Comparison of ENCODE assay signal across 1 cellular context in the genomic region with DNA sequence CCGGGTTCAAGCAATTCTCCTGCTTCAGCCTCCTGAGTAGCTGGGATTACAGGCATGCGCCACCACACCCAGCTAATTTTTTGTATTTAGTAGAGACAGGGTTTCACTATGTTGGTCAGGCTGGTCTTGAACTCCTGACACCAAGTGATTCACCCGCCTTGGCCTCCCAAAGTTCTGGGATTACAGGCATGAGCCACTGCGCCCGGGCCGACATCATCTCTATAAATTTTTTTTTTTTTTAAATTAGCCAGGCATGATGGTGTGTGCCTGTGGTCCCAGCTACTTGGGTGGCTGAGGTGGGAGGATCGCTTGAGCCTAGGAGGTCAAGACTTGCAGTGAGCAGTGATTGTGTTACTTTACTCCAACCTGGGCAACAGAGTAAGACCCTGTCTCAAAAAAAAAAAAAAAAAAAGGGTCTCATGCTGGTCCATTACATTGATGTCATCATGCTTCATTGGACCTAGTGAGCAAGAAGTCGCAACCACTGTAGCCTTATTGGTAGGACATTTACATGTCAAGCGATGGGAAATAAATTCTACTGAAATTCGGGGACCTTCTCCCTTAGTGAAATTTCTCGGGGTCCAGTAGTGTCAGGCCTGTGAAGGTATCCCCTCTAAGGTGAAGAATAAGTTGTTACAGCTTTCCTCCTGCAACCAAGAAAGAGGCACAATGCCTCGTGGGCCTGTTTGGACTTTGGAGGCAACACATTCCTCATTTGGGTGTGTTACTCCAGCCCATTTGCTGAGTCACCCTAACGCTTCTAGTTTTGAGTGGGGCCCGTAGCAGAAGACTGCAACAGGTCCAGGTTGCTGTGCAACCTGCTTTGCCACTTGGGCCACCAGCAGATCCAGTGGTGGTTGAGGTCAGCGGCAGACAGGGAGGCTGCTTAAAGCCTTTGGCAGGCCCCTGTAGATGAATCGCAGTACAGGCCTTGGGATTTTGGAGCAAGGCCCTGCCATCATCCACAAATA.
TF ChIP-seq lines count a peak whose summit lies in the region.
"Not testable (repeated sequence)": the region's sequence is repeated elsewhere in the genome, so short reads cannot be mapped to it uniquely, and the experiment has no call there.

No MANE protein-coding gene starts in this region.

TF ChIP-seq in K562, 482 proteins besides CTCF, POLR2A, EP300 and RAD21 (continues in another document):
- TF ChIP-seq ZNF24 (IDR thresholded peaks at IDR 0.05): peak; percentile 35; the same call in 1 of the 2 replicates
- peak; percentile 72; the same call in 1 of the 2 replicates for TF ChIP-seq SMARCC2 (IDR thresholded peaks at IDR 0.05; ENCODE audit: low read depth)
- peak; percentile 58; the same call in 1 of the 2 replicates for TF ChIP-seq RNF2 (IDR thresholded peaks at IDR 0.05)
- TF ChIP-seq MAFF (IDR thresholded peaks at IDR 0.05; ENCODE audit: low read length): peak; percentile 94
- TF ChIP-seq ZFX (CRISPR knock-in tag; IDR thresholded peaks at IDR 0.05): peak; percentile 62
- TF ChIP-seq, protein P1, sequence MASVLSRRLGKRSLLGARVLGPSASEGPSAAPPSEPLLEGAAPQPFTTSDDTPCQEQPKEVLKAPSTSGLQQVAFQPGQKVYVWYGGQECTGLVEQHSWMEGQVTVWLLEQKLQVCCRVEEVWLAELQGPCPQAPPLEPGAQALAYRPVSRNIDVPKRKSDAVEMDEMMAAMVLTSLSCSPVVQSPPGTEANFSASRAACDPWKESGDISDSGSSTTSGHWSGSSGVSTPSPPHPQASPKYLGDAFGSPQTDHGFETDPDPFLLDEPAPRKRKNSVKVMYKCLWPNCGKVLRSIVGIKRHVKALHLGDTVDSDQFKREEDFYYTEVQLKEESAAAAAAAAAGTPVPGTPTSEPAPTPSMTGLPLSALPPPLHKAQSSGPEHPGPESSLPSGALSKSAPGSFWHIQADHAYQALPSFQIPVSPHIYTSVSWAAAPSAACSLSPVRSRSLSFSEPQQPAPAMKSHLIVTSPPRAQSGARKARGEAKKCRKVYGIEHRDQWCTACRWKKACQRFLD (CRISPR knock-in tag; IDR thresholded peaks at IDR 0.05): peak; percentile 67; the same call in 1 of the 2 replicates
- peak; percentile 87 for TF ChIP-seq DPF2 (IDR thresholded peaks at IDR 0.05)
- TF ChIP-seq, protein P2, sequence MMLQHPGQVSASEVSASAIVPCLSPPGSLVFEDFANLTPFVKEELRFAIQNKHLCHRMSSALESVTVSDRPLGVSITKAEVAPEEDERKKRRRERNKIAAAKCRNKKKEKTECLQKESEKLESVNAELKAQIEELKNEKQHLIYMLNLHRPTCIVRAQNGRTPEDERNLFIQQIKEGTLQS (IDR thresholded peaks at IDR 0.05): peak; percentile 71; the same call in 1 of the 2 replicates
- TF ChIP-seq, protein P2 (CRISPR knock-in tag; conservative IDR thresholded peaks at IDR 0.05): peak; percentile 57; the same call in 1 of the 2 replicates
- TF ChIP-seq, protein P3, sequence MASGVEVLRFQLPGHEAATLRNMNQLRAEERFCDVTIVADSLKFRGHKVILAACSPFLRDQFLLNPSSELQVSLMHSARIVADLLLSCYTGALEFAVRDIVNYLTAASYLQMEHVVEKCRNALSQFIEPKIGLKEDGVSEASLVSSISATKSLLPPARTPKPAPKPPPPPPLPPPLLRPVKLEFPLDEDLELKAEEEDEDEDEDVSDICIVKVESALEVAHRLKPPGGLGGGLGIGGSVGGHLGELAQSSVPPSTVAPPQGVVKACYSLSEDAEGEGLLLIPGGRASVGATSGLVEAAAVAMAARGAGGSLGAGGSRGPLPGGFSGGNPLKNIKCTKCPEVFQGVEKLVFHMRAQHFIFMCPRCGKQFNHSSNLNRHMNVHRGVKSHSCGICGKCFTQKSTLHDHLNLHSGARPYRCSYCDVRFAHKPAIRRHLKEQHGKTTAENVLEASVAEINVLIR (CRISPR knock-in tag; IDR thresholded peaks at IDR 0.05): 0 out of 2 replicates have a peak, but pooled peaks have one; percentile 15
- 0 out of 2 replicates have a peak, but pooled peaks have one; percentile 3 for TF ChIP-seq TCF3 (CRISPR knock-in tag; IDR thresholded peaks at IDR 0.05)
- TF ChIP-seq SOX6 (IDR thresholded peaks at IDR 0.05): peak; percentile 55; the same call in 1 of the 2 replicates
- peak; percentile 76 for TF ChIP-seq TEAD4 (IDR thresholded peaks at IDR 0.05; ENCODE audit: low read length)
- not testable (repeated sequence) for TF ChIP-seq TEAD4 (CRISPR knock-in tag; IDR thresholded peaks at IDR 0.05; ENCODE audit: borderline replicate concordance); NR4A1 (CRISPR knock-in tag; IDR thresholded peaks at IDR 0.05); JUN (CRISPR knock-in tag; IDR thresholded peaks at IDR 0.05; ENCODE audit: borderline replicate concordance); MYC (CRISPR knock-in tag; IDR thresholded peaks at IDR 0.05; ENCODE audit: borderline replicate concordance, low read depth)
- peak; percentile 93 for TF ChIP-seq BACH1 (tag; IDR thresholded peaks at IDR 0.05)
- TF ChIP-seq MEF2D (tag; conservative IDR thresholded peaks at IDR 0.05; ENCODE audit: low read depth): 0 out of 2 replicates have a peak, but pooled peaks have one; percentile 29
- TF ChIP-seq, protein P4, sequence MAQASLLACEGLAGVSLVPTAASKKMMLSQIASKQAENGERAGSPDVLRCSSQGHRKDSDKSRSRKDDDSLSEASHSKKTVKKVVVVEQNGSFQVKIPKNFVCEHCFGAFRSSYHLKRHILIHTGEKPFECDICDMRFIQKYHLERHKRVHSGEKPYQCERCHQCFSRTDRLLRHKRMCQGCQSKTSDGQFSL (CRISPR knock-in tag; IDR thresholded peaks at IDR 0.05): not testable (repeated sequence)
- TF ChIP-seq, protein P4 (tag; IDR thresholded peaks at IDR 0.05): peak in 1 of 2 experiments; percentile 40; a peak in 1 of 4 replicates
- peak; percentile 98 for TF ChIP-seq MAFG (tag; conservative IDR thresholded peaks at IDR 0.05)
- TF ChIP-seq CTBP1 (IDR thresholded peaks at IDR 0.05; ENCODE audit: borderline replicate concordance): peak; percentile 80
- TF ChIP-seq SMAD4 (CRISPR knock-in tag; conservative IDR thresholded peaks at IDR 0.05): peak; percentile 79; the same call in 1 of the 2 replicates
- TF ChIP-seq ZNF668 (CRISPR knock-in tag; IDR thresholded peaks at IDR 0.05): peak; percentile 77
- peak; percentile 80 for TF ChIP-seq NR4A1 (tag; IDR thresholded peaks at IDR 0.05)
- TF ChIP-seq JUN (IDR thresholded peaks at IDR 0.05; ENCODE audit: borderline replicate concordance, low read depth, low read length): 0 out of 2 replicates have a peak, but pooled peaks have one; percentile 28
- TF ChIP-seq ZNF12 (CRISPR knock-in tag; IDR thresholded peaks at IDR 0.05): 0 out of 2 replicates have a peak, but pooled peaks have one; percentile 41
- TF ChIP-seq FOXJ2 (tag; IDR thresholded peaks at IDR 0.05): 0 out of 2 replicates have a peak, but pooled peaks have one; percentile 50
- TF ChIP-seq SMARCE1 (IDR thresholded peaks at IDR 0.05): peak; percentile 77; the same call in 1 of the 2 replicates
- TF ChIP-seq, protein P5, sequence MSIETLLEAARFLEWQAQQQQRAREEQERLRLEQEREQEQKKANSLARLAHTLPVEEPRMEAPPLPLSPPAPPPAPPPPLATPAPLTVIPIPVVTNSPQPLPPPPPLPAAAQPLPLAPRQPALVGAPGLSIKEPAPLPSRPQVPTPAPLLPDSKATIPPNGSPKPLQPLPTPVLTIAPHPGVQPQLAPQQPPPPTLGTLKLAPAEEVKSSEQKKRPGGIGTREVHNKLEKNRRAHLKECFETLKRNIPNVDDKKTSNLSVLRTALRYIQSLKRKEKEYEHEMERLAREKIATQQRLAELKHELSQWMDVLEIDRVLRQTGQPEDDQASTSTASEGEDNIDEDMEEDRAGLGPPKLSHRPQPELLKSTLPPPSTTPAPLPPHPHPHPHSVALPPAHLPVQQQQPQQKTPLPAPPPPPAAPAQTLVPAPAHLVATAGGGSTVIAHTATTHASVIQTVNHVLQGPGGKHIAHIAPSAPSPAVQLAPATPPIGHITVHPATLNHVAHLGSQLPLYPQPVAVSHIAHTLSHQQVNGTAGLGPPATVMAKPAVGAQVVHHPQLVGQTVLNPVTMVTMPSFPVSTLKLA (conservative IDR thresholded peaks at IDR 0.05): peak in 1 of 2 experiments; percentile 56; a peak in 1 of 4 replicates
- TF ChIP-seq, protein P6, sequence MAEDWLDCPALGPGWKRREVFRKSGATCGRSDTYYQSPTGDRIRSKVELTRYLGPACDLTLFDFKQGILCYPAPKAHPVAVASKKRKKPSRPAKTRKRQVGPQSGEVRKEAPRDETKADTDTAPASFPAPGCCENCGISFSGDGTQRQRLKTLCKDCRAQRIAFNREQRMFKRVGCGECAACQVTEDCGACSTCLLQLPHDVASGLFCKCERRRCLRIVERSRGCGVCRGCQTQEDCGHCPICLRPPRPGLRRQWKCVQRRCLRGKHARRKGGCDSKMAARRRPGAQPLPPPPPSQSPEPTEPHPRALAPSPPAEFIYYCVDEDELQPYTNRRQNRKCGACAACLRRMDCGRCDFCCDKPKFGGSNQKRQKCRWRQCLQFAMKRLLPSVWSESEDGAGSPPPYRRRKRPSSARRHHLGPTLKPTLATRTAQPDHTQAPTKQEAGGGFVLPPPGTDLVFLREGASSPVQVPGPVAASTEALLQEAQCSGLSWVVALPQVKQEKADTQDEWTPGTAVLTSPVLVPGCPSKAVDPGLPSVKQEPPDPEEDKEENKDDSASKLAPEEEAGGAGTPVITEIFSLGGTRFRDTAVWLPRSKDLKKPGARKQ (CRISPR knock-in tag; IDR thresholded peaks at IDR 0.05): peak; percentile 85
- peak; percentile 95 for TF ChIP-seq TEAD2 (tag; IDR thresholded peaks at IDR 0.05)
- TF ChIP-seq MYC (IDR thresholded peaks at IDR 0.05; ENCODE audit: low read depth, low read length): peak; percentile 60
- TF ChIP-seq C11orf30 (IDR thresholded peaks at IDR 0.05; ENCODE audit: low read depth): peak; percentile 97
- TF ChIP-seq EHMT2 (IDR thresholded peaks at IDR 0.05): peak; percentile 74
- TF ChIP-seq, protein P7, sequence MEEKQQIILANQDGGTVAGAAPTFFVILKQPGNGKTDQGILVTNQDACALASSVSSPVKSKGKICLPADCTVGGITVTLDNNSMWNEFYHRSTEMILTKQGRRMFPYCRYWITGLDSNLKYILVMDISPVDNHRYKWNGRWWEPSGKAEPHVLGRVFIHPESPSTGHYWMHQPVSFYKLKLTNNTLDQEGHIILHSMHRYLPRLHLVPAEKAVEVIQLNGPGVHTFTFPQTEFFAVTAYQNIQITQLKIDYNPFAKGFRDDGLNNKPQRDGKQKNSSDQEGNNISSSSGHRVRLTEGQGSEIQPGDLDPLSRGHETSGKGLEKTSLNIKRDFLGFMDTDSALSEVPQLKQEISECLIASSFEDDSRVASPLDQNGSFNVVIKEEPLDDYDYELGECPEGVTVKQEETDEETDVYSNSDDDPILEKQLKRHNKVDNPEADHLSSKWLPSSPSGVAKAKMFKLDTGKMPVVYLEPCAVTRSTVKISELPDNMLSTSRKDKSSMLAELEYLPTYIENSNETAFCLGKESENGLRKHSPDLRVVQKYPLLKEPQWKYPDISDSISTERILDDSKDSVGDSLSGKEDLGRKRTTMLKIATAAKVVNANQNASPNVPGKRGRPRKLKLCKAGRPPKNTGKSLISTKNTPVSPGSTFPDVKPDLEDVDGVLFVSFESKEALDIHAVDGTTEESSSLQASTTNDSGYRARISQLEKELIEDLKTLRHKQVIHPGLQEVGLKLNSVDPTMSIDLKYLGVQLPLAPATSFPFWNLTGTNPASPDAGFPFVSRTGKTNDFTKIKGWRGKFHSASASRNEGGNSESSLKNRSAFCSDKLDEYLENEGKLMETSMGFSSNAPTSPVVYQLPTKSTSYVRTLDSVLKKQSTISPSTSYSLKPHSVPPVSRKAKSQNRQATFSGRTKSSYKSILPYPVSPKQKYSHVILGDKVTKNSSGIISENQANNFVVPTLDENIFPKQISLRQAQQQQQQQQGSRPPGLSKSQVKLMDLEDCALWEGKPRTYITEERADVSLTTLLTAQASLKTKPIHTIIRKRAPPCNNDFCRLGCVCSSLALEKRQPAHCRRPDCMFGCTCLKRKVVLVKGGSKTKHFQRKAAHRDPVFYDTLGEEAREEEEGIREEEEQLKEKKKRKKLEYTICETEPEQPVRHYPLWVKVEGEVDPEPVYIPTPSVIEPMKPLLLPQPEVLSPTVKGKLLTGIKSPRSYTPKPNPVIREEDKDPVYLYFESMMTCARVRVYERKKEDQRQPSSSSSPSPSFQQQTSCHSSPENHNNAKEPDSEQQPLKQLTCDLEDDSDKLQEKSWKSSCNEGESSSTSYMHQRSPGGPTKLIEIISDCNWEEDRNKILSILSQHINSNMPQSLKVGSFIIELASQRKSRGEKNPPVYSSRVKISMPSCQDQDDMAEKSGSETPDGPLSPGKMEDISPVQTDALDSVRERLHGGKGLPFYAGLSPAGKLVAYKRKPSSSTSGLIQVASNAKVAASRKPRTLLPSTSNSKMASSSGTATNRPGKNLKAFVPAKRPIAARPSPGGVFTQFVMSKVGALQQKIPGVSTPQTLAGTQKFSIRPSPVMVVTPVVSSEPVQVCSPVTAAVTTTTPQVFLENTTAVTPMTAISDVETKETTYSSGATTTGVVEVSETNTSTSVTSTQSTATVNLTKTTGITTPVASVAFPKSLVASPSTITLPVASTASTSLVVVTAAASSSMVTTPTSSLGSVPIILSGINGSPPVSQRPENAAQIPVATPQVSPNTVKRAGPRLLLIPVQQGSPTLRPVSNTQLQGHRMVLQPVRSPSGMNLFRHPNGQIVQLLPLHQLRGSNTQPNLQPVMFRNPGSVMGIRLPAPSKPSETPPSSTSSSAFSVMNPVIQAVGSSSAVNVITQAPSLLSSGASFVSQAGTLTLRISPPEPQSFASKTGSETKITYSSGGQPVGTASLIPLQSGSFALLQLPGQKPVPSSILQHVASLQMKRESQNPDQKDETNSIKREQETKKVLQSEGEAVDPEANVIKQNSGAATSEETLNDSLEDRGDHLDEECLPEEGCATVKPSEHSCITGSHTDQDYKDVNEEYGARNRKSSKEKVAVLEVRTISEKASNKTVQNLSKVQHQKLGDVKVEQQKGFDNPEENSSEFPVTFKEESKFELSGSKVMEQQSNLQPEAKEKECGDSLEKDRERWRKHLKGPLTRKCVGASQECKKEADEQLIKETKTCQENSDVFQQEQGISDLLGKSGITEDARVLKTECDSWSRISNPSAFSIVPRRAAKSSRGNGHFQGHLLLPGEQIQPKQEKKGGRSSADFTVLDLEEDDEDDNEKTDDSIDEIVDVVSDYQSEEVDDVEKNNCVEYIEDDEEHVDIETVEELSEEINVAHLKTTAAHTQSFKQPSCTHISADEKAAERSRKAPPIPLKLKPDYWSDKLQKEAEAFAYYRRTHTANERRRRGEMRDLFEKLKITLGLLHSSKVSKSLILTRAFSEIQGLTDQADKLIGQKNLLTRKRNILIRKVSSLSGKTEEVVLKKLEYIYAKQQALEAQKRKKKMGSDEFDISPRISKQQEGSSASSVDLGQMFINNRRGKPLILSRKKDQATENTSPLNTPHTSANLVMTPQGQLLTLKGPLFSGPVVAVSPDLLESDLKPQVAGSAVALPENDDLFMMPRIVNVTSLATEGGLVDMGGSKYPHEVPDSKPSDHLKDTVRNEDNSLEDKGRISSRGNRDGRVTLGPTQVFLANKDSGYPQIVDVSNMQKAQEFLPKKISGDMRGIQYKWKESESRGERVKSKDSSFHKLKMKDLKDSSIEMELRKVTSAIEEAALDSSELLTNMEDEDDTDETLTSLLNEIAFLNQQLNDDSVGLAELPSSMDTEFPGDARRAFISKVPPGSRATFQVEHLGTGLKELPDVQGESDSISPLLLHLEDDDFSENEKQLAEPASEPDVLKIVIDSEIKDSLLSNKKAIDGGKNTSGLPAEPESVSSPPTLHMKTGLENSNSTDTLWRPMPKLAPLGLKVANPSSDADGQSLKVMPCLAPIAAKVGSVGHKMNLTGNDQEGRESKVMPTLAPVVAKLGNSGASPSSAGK (IDR thresholded peaks at IDR 0.05): peak; percentile 90
